ENCODE assay signal across 15 cellular contexts in genomic region chr1:25806418-25806817, GRCh38. TPM values are rescaled to one million over a fixed set of nuclear protein-coding genes. Genes with fewer than 3 reads are reported as not detected.
DNase-seq lines count a peak whose midpoint lies in the region; ATAC-seq and TF ChIP-seq lines count a peak whose summit lies in the region.
"Had no signal": no experiment of that assay in that cellular context is flagged by ENCODE, and none has a peak within 500 bp of the region (broad histone marks: within the 10 kb centered on the region; RNA-seq: fewer than 3 reads in every experiment).

No MANE protein-coding gene starts in this region.

- POLR2A ChIA-PET in MCF 10A (lab: Yijun Ruan, JAX): interaction anchor here (1.0 kb wide), 1 partner anchor 12 kb away, joined by 4 read pairs; no protein-coding TSS in a partner anchor

- H3K27me3 Mint-ChIP-seq in MCF 10A (ENCODE audit: insufficient read depth, unreplicated experiment): no peaks in the 10 kb centered on the region

- 11 to 18% methylated on average over 4 of the region's 4 CpGs for WGBS in aorta, 2 donors

- intact Hi-C loops in breast epithelium (cut with DNase I; ENCODE audit: low total_unique reads): loop anchor here (10.0 kb wide), 1 partner anchor 192 kb away; the partner anchor contains the start of gene MAN1C1
- intact Hi-C loops in MCF 10A (cut with micrococcal nuclease): no loop called here
- intact Hi-C loops in posterior vena cava (cut with DNase I): no loop called here
- intact Hi-C loops in aorta (cut with DNase I): loop anchor here (10.0 kb wide), 2 partner anchors 372 to 572 kb away; partner anchors contain the start of genes MACO1 (in 1 of the 2) and SYF2 (in 1 of the 2)

- no peak for TF ChIP-seq CTCF in breast epithelium (IDR thresholded peaks at IDR 0.05)
- no peak for TF ChIP-seq CTCF in MCF 10A (IDR thresholded peaks at IDR 0.05; ENCODE audit: unreplicated experiment)

- H3K36me3 ChIP-seq in breast epithelium (no peaks in the 10 kb centered on the region), aorta (ENCODE audit: control insufficient read depth in 1 of 2, insufficient read depth in 2 of 2, low read length in 1 of 2) (no peaks in the 10 kb centered on the region)

- H3K27ac ChIP-seq in breast epithelium (peak overlapping the region; percentile 78 to 91), aorta (ENCODE audit: low read depth in 1 of 2, low read length in 2 of 2) (peak overlapping the region in 1 of 2 donors; percentile 85)
- H3K27ac ChIP-seq: foreskin keratinocyte, SK-N-MC had no signal

- H3K9me3 ChIP-seq in breast epithelium (no peaks in the 10 kb centered on the region), aorta (ENCODE audit: control insufficient read depth, low read length) (no peaks in the 10 kb centered on the region)

- H3K4me3 Mint-ChIP-seq in MCF 10A (ENCODE audit: unreplicated experiment): no peak overlapping the region

- CTCF ChIA-PET in MCF 10A (lab: Yijun Ruan, JAX): interaction anchor here (0.6 to 1.1 kb wide), 2 partner anchors 198 to 1171 kb away, joined by 3 read pairs; no protein-coding TSS in a partner anchor

- H3K27me3 ChIP-seq in breast epithelium (no peaks in the 10 kb centered on the region), aorta (ENCODE audit: control insufficient read depth in 1 of 2, insufficient read depth in 2 of 2, low read length in 1 of 2) (no peaks in the 10 kb centered on the region)
- H3K27me3 ChIP-seq: foreskin keratinocyte had no signal

- H3K4me3 ChIP-seq in breast epithelium (no peak overlapping the region), aorta (ENCODE audit: low read length in 2 of 2) (no peak overlapping the region)
- H3K4me3 ChIP-seq: SK-N-MC had no signal

- peaks cover 8% of the 10 kb centered on the region for H3K4me1 Mint-ChIP-seq in MCF 10A (ENCODE audit: insufficient read depth, unreplicated experiment)

- H3K4me1 ChIP-seq in breast epithelium: peaks cover 6 to 16% of the 10 kb centered on the region in 2 donors
- H3K4me1 ChIP-seq in aorta (ENCODE audit: control insufficient read depth in 1 of 2, insufficient read depth in 2 of 2, low read length in 2 of 2): no peaks in the 10 kb centered on the region
- H3K4me1 ChIP-seq: foreskin keratinocyte had no signal

- H3K36me3 Mint-ChIP-seq in MCF 10A (ENCODE audit: insufficient read depth, unreplicated experiment): no peaks in the 10 kb centered on the region

- BruUV-seq in MCF 10A (replicated peaks; lab: Mats Ljungman, UMichigan): no TSS peak

- H3K27ac Mint-ChIP-seq in MCF 10A (ENCODE audit: low read depth, unreplicated experiment): no peak overlapping the region

- DNase-seq in breast epithelium (ENCODE audit: low spot score in 2 of 2) (no peak), MCF 10A (ENCODE audit: unreplicated experiment) (no peak), fibroblast of peridontal ligament (ENCODE audit: extremely low read depth) (peak; percentile 86), posterior vena cava (ENCODE audit: low spot score) (peak; percentile 92), aorta (peak; percentile 87 to 92)
- no peak for DNase-seq in activated CD4-positive, alpha-beta T cell treated with anti-CD3 and anti-CD28 coated beads for 1 hour
- DNase-seq: DND-41; foreskin keratinocyte; kidney glomerular epithelial cell; NCI-H82; stimulated activated CD4-positive, alpha-beta T cell treated with anti-CD3 and anti-CD28 coated beads, Interleukin-4, amount 100 ng/mL, for 4 hours had no signal

- TF ChIP-seq POLR2A in breast epithelium (IDR thresholded peaks at IDR 0.05): no peak

- ATAC-seq in aorta (ENCODE audit: low FRiP score): peak; percentile 77
- no peak for ATAC-seq in GM21576 (IDR thresholded peaks at IDR 0.05; ENCODE audit: unreplicated experiment)
- ATAC-seq in HG03139 (IDR thresholded peaks at IDR 0.05; ENCODE audit: unreplicated experiment): no peak
- ATAC-seq: foreskin keratinocyte, HCT116 had no signal

- H3K9me3 Mint-ChIP-seq in MCF 10A (ENCODE audit: unreplicated experiment): no peaks in the 10 kb centered on the region

RNA-seq across cellular contexts. Expression of gene SELENON, which starts 6.4 kb away (rescaled TPM):
- total RNA-seq in breast epithelium (10 to 100 TPM; 16.6 to 39.0 (median 22.1) TPM), MCF 10A (2022) (21.8 and 25.5 TPM in 2 replicates), posterior vena cava (10 to 100 TPM; 85.7 to 88.0 TPM), aorta (10 to 100 TPM; 68.0 to 79.4 TPM)
- 10 to 100 TPM; 13.1 to 36.9 TPM for polyA plus RNA-seq in aorta

RNA-seq across cellular contexts. Expression of gene MTFR1L, which starts 13.3 kb away (rescaled TPM):
- total RNA-seq in breast epithelium (10 to 100 TPM; 71.6 to 79.2 (median 75.4) TPM), MCF 10A (2022) (39.3 and 42.2 TPM in 2 replicates), posterior vena cava (10 to 100 TPM; 45.6 to 59.6 TPM), aorta (10 to 100 TPM; 54.0 to 59.6 TPM)
- 10 to 100 TPM; 52.2 to 72.3 TPM for polyA plus RNA-seq in aorta

RNA-seq across cellular contexts. Expression of gene AUNIP, which starts 52.8 kb away (rescaled TPM):
- total RNA-seq in breast epithelium (under 1 TPM in 2 of 3 donors, not detected in 1; 0.33 to 0.88 TPM), MCF 10A (2022) (5.2 and 9.4 TPM in 2 replicates), posterior vena cava (not detected), aorta (not detected)
- polyA plus RNA-seq in aorta: not detected

Comparison
In these comparisons a context has a peak if more than half of its experiments do, and no peak if none do; other contexts are left out.
1. intact Hi-C loops: an anchor here in breast epithelium (10.0 kb wide) and aorta (10.0 kb wide); none called in MCF 10A and posterior vena cava.
2. DNase-seq: peak in fibroblast of peridontal ligament (single experiment), posterior vena cava (single experiment) and aorta (2 of 2); none in breast epithelium (0 of 2), MCF 10A (single experiment) and activated CD4-positive, alpha-beta T cell treated with anti-CD3 and anti-CD28 coated beads for 1 hour (single experiment).